In the genomic region with DNA sequence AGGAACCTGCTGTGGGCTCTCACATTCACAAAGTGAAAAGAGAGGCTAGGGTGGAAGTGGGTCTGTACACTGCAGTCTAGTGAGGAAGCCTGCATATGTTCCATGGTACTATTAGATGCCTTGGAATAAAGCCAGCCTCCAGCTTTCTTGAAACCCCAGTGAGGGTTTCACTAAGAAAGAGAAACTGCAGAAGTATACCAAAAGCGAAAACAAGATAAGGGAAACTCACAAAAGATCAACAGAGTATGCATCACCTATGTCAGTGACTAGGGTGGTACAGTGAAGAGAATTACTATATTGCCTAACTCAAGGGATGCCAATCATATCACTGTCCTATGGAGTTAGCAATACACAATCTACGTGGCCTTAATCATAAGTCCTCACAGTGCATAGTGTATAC, we compare ENCODE assay signal across 12 cellular contexts.
DNase-seq lines count a peak whose midpoint lies in the region; ATAC-seq, FAIRE-seq and TF ChIP-seq lines count a peak whose summit lies in the region.
"Had no signal": no experiment of that assay in that cellular context is flagged by ENCODE, and none has a peak within 500 bp of the region (broad histone marks: within the 10 kb centered on the region; RNA-seq: fewer than 3 reads in every experiment).

No MANE protein-coding gene starts in this region.

- H3K27me3 Mint-ChIP-seq in activated naive CD8-positive, alpha-beta T cell treated with anti-CD3 and anti-CD28 coated beads, Interleukin-2, amount 50 U/mL, for 24 hours, result no peaks in the 10 kb centered on the region
- H3K27me3 Mint-ChIP-seq in activated naive CD8-positive, alpha-beta T cell treated with anti-CD3 and anti-CD28 coated beads for 36 hours, result no peaks in the 10 kb centered on the region
- H3K27me3 Mint-ChIP-seq: naive B cell had no signal

- TF ChIP-seq CTCF in parathyroid adenoma (IDR thresholded peaks at IDR 0.05) (no peak), D721Med (IDR thresholded peaks at IDR 0.05; ENCODE audit: insufficient read depth, missing control alignments) (no peak)

- H3K36me3 ChIP-seq in parathyroid adenoma (ENCODE audit: control insufficient read depth, insufficient read depth, low read length), result no peaks in the 10 kb centered on the region
- H3K36me3 ChIP-seq: heart right ventricle had no signal

- H2AFZ ChIP-seq in parathyroid adenoma, result peak overlapping the region; percentile 29

- peaks cover 31% of the 10 kb centered on the region for H3K4me1 Mint-ChIP-seq in activated naive CD8-positive, alpha-beta T cell treated with anti-CD3 and anti-CD28 coated beads, Interleukin-2, amount 50 U/mL, for 24 hours
- H3K4me1 Mint-ChIP-seq in activated naive CD8-positive, alpha-beta T cell treated with anti-CD3 and anti-CD28 coated beads for 36 hours, result peaks cover 13% of the 10 kb centered on the region
- H3K4me1 Mint-ChIP-seq: B cell, naive B cell had no signal

- H3K79me2 ChIP-seq in parathyroid adenoma, result no peaks in the 10 kb centered on the region

- no peaks in the 10 kb centered on the region for H3K9me3 ChIP-seq in parathyroid adenoma (ENCODE audit: control insufficient read depth, low read length)

- peaks cover 12% of the 10 kb centered on the region for H3K9me3 Mint-ChIP-seq in activated naive CD8-positive, alpha-beta T cell treated with anti-CD3 and anti-CD28 coated beads, Interleukin-2, amount 50 U/mL, for 24 hours
- peaks cover 7% of the 10 kb centered on the region for H3K9me3 Mint-ChIP-seq in activated naive CD8-positive, alpha-beta T cell treated with anti-CD3 and anti-CD28 coated beads for 36 hours

- H3K4me2 ChIP-seq in parathyroid adenoma (ENCODE audit: low read length), result no peak overlapping the region

- peaks cover 13% of the 10 kb centered on the region for H3K4me1 ChIP-seq in parathyroid adenoma

- H3K4me3 Mint-ChIP-seq in activated naive CD8-positive, alpha-beta T cell treated with anti-CD3 and anti-CD28 coated beads, Interleukin-2, amount 50 U/mL, for 24 hours, result no peak overlapping the region
- H3K4me3 Mint-ChIP-seq in activated naive CD8-positive, alpha-beta T cell treated with anti-CD3 and anti-CD28 coated beads for 36 hours, result no peak overlapping the region
- H3K4me3 Mint-ChIP-seq: B cell, naive B cell had no signal

- no peaks in the 10 kb centered on the region for H3K27me3 ChIP-seq in parathyroid adenoma (ENCODE audit: control insufficient read depth, insufficient read depth, low read length)
- H3K27me3 ChIP-seq: heart right ventricle had no signal

- H3K27ac ChIP-seq in parathyroid adenoma, result no peak overlapping the region

- H3K4me3 ChIP-seq in parathyroid adenoma (ENCODE audit: low read depth, low read length), result no peak overlapping the region
- H3K4me3 ChIP-seq: heart right ventricle had no signal

- H3K27ac Mint-ChIP-seq in activated naive CD8-positive, alpha-beta T cell treated with anti-CD3 and anti-CD28 coated beads, Interleukin-2, amount 50 U/mL, for 24 hours, result no peak overlapping the region
- no peak overlapping the region for H3K27ac Mint-ChIP-seq in activated naive CD8-positive, alpha-beta T cell treated with anti-CD3 and anti-CD28 coated beads for 36 hours
- H3K27ac Mint-ChIP-seq: B cell, naive B cell had no signal

- ATAC-seq in activated naive CD8-positive, alpha-beta T cell treated with anti-CD3 and anti-CD28 coated beads, Interleukin-2, amount 50 U/mL, for 24 hours, result peak; percentile 68
- ATAC-seq in HG02623 (IDR thresholded peaks at IDR 0.05; ENCODE audit: unreplicated experiment), result peak; percentile 92
- ATAC-seq in HG03565 (IDR thresholded peaks at IDR 0.05; ENCODE audit: unreplicated experiment), result peak; percentile 93
- ATAC-seq: heart right ventricle had no signal

- H3K36me3 Mint-ChIP-seq in activated naive CD8-positive, alpha-beta T cell treated with anti-CD3 and anti-CD28 coated beads, Interleukin-2, amount 50 U/mL, for 24 hours (ENCODE audit: low read depth), result peaks cover 1% of the 10 kb centered on the region
- peaks cover 4% of the 10 kb centered on the region for H3K36me3 Mint-ChIP-seq in activated naive CD8-positive, alpha-beta T cell treated with anti-CD3 and anti-CD28 coated beads for 36 hours
- H3K36me3 Mint-ChIP-seq: naive B cell had no signal

- H3K9ac ChIP-seq in parathyroid adenoma, result no peak overlapping the region

- no peak for FAIRE-seq in D721Med (lab: Jason Lieb, UNC)

- DNase-seq in activated naive CD8-positive, alpha-beta T cell treated with anti-CD3 and anti-CD28 coated beads, Interleukin-2, amount 50 U/mL, for 24 hours, result no peak
- no peak for DNase-seq in activated naive CD8-positive, alpha-beta T cell treated with anti-CD3 and anti-CD28 coated beads for 36 hours
- DNase-seq in AG20443 (ENCODE audit: low spot score) (no peak), D721Med (ENCODE audit: insufficient read length, low spot score) (no peak), NCI-H2196 (lab: John Stamatoyannopoulos, UW; ENCODE audit: unreplicated experiment) (no peak)
- DNase-seq: heart right ventricle; naive B cell; stimulated activated CD4-positive, alpha-beta T cell treated with anti-CD3 and anti-CD28 coated beads, Interleukin-2, amount 100 ng/mL, for 48 hours had no signal
